Comparison of ENCODE assay signal across 25 cellular contexts in the genomic region with DNA sequence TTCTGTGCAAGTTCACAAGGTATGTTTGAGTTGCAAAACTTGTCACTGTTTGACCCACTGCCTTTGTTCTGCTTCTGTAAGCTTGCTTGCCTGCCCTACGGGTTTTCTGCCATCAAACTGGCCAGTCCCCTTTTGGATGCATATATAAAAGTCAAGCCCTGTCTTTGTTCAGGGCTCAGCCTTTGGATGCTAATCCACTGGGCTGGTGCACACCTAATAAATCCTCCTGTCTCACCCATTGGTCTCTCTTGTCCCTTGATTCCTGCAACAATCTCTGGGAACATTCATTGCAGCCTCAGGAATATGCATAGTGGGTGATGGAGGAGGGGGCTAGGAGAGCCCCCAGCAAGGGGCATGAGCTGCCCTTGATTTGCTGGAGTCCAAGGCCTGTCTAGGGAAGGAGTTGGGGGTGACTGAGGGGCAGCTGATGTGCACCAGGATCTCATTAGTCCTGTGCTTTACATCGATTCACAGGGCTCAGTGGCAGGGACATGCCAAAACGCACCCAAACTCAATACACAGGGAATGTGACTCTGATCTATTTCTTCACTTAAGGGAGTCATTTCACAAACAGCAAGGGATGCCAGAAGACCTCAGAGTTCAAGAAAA.
DNase-seq lines count a peak whose midpoint lies in the region; ATAC-seq and TF ChIP-seq lines count a peak whose summit lies in the region.
"Had no signal": no experiment of that assay in that cellular context is flagged by ENCODE, and none has a peak within 500 bp of the region (broad histone marks: within the 10 kb centered on the region; RNA-seq: fewer than 3 reads in every experiment).

No MANE protein-coding gene starts in this region.

- no peaks in the 10 kb centered on the region for H3K36me3 Mint-ChIP-seq in activated CD4-positive, alpha-beta T cell treated with anti-CD3 and anti-CD28 coated beads, Interleukin-2, amount 10 ng/mL, durations not matched to agents 7 days and 5 days (ENCODE audit: low read depth)

- peaks cover 3 to 20% of the 10 kb centered on the region in 2 experiments; a peak in 2 of 4 replicates for H3K9me3 ChIP-seq in HCT116 (ENCODE audit: control insufficient read depth in 1 of 2, insufficient read depth in 1 of 2, low read depth in 1 of 2, low read length in 2 of 2)
- H3K9me3 ChIP-seq: Caco-2, MG63 had no signal

- ATAC-seq in HCT116 = no peak
- ATAC-seq: Panc1, SK-N-SH treated with all-trans-retinoic acid at 6 μM for 48 hours, T-cell had no signal

- intact Hi-C loops in HCT116 (cut with micrococcal nuclease) = no loop called here

- no peaks in the 10 kb centered on the region for H3K4me1 ChIP-seq in HCT116 (ENCODE audit: control insufficient read depth in 1 of 2, insufficient read depth in 2 of 2, low read length in 2 of 2)
- H3K4me1 ChIP-seq: BLaER1 treated with 17β-estradiol and CSF1 and Interleukin-3, amounts not matched to agents 10 nM and 100 nM; Caco-2 had no signal

- H3K9ac ChIP-seq in HCT116 (ENCODE audit: low read length) = no peak overlapping the region
- H3K9ac ChIP-seq: BLaER1 treated with 17β-estradiol and CSF1 and Interleukin-3, amounts not matched to agents 10 nM and 100 nM; GM23248 had no signal

- no peak for TF ChIP-seq POLR2A in HCT116 (IDR thresholded peaks at IDR 0.05; ENCODE audit: borderline replicate concordance, extremely low read depth, insufficient read depth, insufficient read length)

- H3K27me3 Mint-ChIP-seq in activated CD4-positive, alpha-beta T cell treated with anti-CD3 and anti-CD28 coated beads, Interleukin-2, amount 10 ng/mL, durations not matched to agents 7 days and 5 days = peaks cover 6% of the 10 kb centered on the region

- no peaks in the 10 kb centered on the region for H3K9me2 ChIP-seq in HCT116 (ENCODE audit: insufficient read depth)

- H3K27ac Mint-ChIP-seq in activated CD4-positive, alpha-beta T cell treated with anti-CD3 and anti-CD28 coated beads, Interleukin-2, amount 10 ng/mL, durations not matched to agents 7 days and 5 days = no peak overlapping the region
- H3K27ac Mint-ChIP-seq: CD4-positive, alpha-beta memory T cell; T-cell had no signal

- POLR2A ChIA-PET in HCT116 (lab: Charles Lee) = no interaction called here
- POLR2A ChIA-PET in activated CD4-positive, alpha-beta T cell treated with anti-CD3 and anti-CD28 coated beads, Interleukin-2, amount 10 ng/mL, durations not matched to agents 7 days and 5 days (lab: Charles Lee) = no interaction called here

- RAD21 ChIA-PET in HCT116 (lab: Charles Lee; ENCODE audit: low non-redundant PET in 1 of 2, low total read pairs in 2 of 2, uncharacterized antibody in 2 of 2, unreplicated experiment in 2 of 2) = no interaction called here

- no peak overlapping the region for H3K27ac ChIP-seq in HCT116 (ENCODE audit: low read depth, low read length)
- H3K27ac ChIP-seq: 22Rv1; BLaER1 treated with 17β-estradiol and CSF1 and Interleukin-3, amounts not matched to agents 10 nM and 100 nM; GM23248 had no signal

- H3K4me2 ChIP-seq in HCT116 (ENCODE audit: low read length) = no peak overlapping the region
- H3K4me2 ChIP-seq: BLaER1 treated with 17β-estradiol and CSF1 and Interleukin-3, amounts not matched to agents 10 nM and 100 nM had no signal

- no peak overlapping the region for H2AFZ ChIP-seq in HCT116 (ENCODE audit: low read depth, low read length, poor library complexity, severe bottlenecking)
- H2AFZ ChIP-seq: GM23248 had no signal

- no peak for TF ChIP-seq RAD21 in HCT116 (IDR thresholded peaks at IDR 0.05; ENCODE audit: low read depth)

- DNase-seq in DMS 273 (lab: John Stamatoyannopoulos, UW; ENCODE audit: unreplicated experiment) (peak; percentile 2), DMS 273 treated with DMSO at 0.1 percent for 48 hours (lab: John Stamatoyannopoulos, UW) (no peak), HCT116 (ENCODE audit: low read depth, low spot score) (no peak), ecto neural progenitor cell (ENCODE audit: low spot score) (peak; percentile 42), myocyte (ENCODE audit: low read depth) (peak; percentile 13), HCEC 1CT (no peak), anterior cingulate cortex (lab: John Stamatoyannopoulos, UW) (no peak)
- no peak for DNase-seq in activated CD4-positive, alpha-beta T cell treated with anti-CD3 and anti-CD28 coated beads, Interleukin-2, amount 10 ng/mL, durations not matched to agents 7 days and 5 days
- DNase-seq: ACHN; Caco-2; CD4-positive, alpha-beta memory T cell; EL; GF-D8; GM23248; MG63; NCI-H1048; NCI-H1417 treated with DMSO at 0.1 percent for 48 hours; NCI-H187; NCI-H69; SIG-M5; T-cell had no signal

- peaks cover 13% of the 10 kb centered on the region for H3K9me3 Mint-ChIP-seq in activated CD4-positive, alpha-beta T cell treated with anti-CD3 and anti-CD28 coated beads, Interleukin-2, amount 10 ng/mL, durations not matched to agents 7 days and 5 days

- no peak overlapping the region for H3K4me3 ChIP-seq in HCT116 (replicated peaks in 1 of 2; ENCODE audit: low read depth in 1 of 2, low read length in 2 of 2)
- H3K4me3 ChIP-seq: GM23248, MG63 had no signal

- H3K79me2 ChIP-seq in HCT116 (ENCODE audit: insufficient read depth, low read length) = no peaks in the 10 kb centered on the region

- H3K36me3 ChIP-seq in HCT116 (ENCODE audit: control insufficient read depth in 1 of 2, insufficient read depth in 2 of 2, low read length in 2 of 2) = no peaks in the 10 kb centered on the region
- H3K36me3 ChIP-seq: BLaER1 treated with 17β-estradiol and CSF1 and Interleukin-3, amounts not matched to agents 10 nM and 100 nM; MG63 had no signal

- H3K4me3 Mint-ChIP-seq in activated CD4-positive, alpha-beta T cell treated with anti-CD3 and anti-CD28 coated beads, Interleukin-2, amount 10 ng/mL, durations not matched to agents 7 days and 5 days = no peak overlapping the region
- H3K4me3 Mint-ChIP-seq: CD4-positive, alpha-beta memory T cell; T-cell had no signal

- no peaks in the 10 kb centered on the region for H3K4me1 Mint-ChIP-seq in activated CD4-positive, alpha-beta T cell treated with anti-CD3 and anti-CD28 coated beads, Interleukin-2, amount 10 ng/mL, durations not matched to agents 7 days and 5 days
- H3K4me1 Mint-ChIP-seq: CD4-positive, alpha-beta memory T cell; T-cell had no signal

- CTCF ChIA-PET in HCT116 (lab: Charles Lee) = no interaction called here
- CTCF ChIA-PET in activated CD4-positive, alpha-beta T cell treated with anti-CD3 and anti-CD28 coated beads, Interleukin-2, amount 10 ng/mL, durations not matched to agents 7 days and 5 days (lab: Charles Lee) = interaction anchor here (1.5 kb wide), 1 partner anchor 13 kb away, joined by 3 read pairs; no protein-coding TSS in a partner anchor

- no peaks in the 10 kb centered on the region for H3K27me3 ChIP-seq in HCT116 (ENCODE audit: insufficient read depth, low read length)
- H3K27me3 ChIP-seq: BLaER1 treated with 17β-estradiol and CSF1 and Interleukin-3, amounts not matched to agents 10 nM and 100 nM; MG63 had no signal

- no TSS peak for BruUV-seq in HCT116 (replicated peaks; lab: Mats Ljungman, UMichigan)

- TF ChIP-seq CTCF in HCT116 (IDR thresholded peaks at IDR 0.05 in 2 of 3, conservative IDR thresholded peaks at IDR 0.05 in 1 of 3; ENCODE audit: borderline replicate concordance in 1 of 3, insufficient read depth in 1 of 3, low read depth in 2 of 3, low read length in 2 of 3) = no peak

- H4K20me1 ChIP-seq in HCT116 (ENCODE audit: insufficient read depth) = no peaks in the 10 kb centered on the region
- H4K20me1 ChIP-seq: BLaER1 treated with 17β-estradiol and CSF1 and Interleukin-3, amounts not matched to agents 10 nM and 100 nM had no signal

TF ChIP-seq in HCT116, 20 proteins besides CTCF, POLR2A, EP300 and RAD21:
- TF ChIP-seq YY1 (IDR thresholded peaks at IDR 0.05; ENCODE audit: extremely low read depth, insufficient replicate concordance, low read depth, low read length) = peak; percentile 28
- TF ChIP-seq FOSL1 (IDR thresholded peaks at IDR 0.05; ENCODE audit: low read depth) = no peak
- TF ChIP-seq JUND (IDR thresholded peaks at IDR 0.05) = no peak
- peak; percentile 98 for TF ChIP-seq CBX3 (IDR thresholded peaks at IDR 0.05; ENCODE audit: low read depth)
- no peak for TF ChIP-seq TCF7L2 (IDR thresholded peaks at IDR 0.05; ENCODE audit: borderline replicate concordance, extremely low read depth, insufficient read depth, insufficient read length)
- no peak for TF ChIP-seq SP1 (IDR thresholded peaks at IDR 0.05; ENCODE audit: low read depth)

Comparison
In these comparisons a context has a peak if more than half of its experiments do, and no peak if none do; other contexts are left out.
1. DNase-seq: peak in DMS 273 (single experiment), ecto neural progenitor cell (single experiment) and myocyte (single experiment); none in DMS 273 treated with DMSO at 0.1 percent for 48 hours (single experiment), HCT116 (single experiment), HCEC 1CT (single experiment), activated CD4-positive, alpha-beta T cell treated with anti-CD3 and anti-CD28 coated beads, Interleukin-2, amount 10 ng/mL, durations not matched to agents 7 days and 5 days (single experiment) and anterior cingulate cortex (0 of 58).